In the genomic region with DNA sequence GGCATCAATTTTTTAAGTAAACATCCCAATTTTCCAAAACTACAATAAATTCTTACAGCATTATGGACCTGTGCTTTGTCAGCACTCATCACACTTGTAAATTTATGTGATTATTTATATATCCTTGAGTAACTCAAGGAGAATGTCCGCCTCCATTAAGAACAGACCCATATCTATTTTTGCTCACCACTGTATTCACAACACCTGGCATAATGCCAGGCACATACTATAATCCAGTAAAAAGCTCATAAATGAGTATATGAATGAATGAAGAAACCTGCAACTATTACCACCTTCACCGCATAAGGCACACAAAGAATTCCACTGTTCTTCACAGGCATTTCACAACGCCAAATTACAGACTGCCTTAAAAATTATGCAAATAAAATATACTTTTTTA, we compare ENCODE assay signal across 21 cellular contexts. TPM values are rescaled to one million over a fixed set of nuclear protein-coding genes. Genes with fewer than 3 reads are reported as not detected.
DNase-seq lines count a peak whose midpoint lies in the region; ATAC-seq and TF ChIP-seq lines count a peak whose summit lies in the region.
"Had no signal": no experiment of that assay in that cellular context is flagged by ENCODE, and none has a peak within 500 bp of the region (broad histone marks: within the 10 kb centered on the region; RNA-seq: fewer than 3 reads in every experiment).

No MANE protein-coding gene starts in this region.

- no peak for TF ChIP-seq POLR2A in breast epithelium (IDR thresholded peaks at IDR 0.05)

- BruUV-seq in mammary epithelial cell (replicated peaks; lab: Mats Ljungman, UMichigan), result no TSS peak

- no peaks in the 10 kb centered on the region for H3K4me1 ChIP-seq in mammary epithelial cell (ENCODE audit: insufficient read depth, low read length)
- no peaks in the 10 kb centered on the region for H3K4me1 ChIP-seq in breast epithelium

- H3K9me3 Mint-ChIP-seq in activated CD4-positive, alpha-beta T cell treated with anti-CD3 and anti-CD28 coated beads, Interleukin-2, amount 10 ng/mL, durations not matched to agents 24 days and 14 days, result no peaks in the 10 kb centered on the region
- H3K9me3 Mint-ChIP-seq: CD4-positive, alpha-beta memory T cell; nephron had no signal

- no peak overlapping the region for H2AFZ ChIP-seq in mammary epithelial cell (ENCODE audit: low read depth, low read length)
- H2AFZ ChIP-seq: PC-9 had no signal

- H3K27ac Mint-ChIP-seq in activated CD4-positive, alpha-beta T cell treated with anti-CD3 and anti-CD28 coated beads, Interleukin-2, amount 10 ng/mL, durations not matched to agents 24 days and 14 days, result no peak overlapping the region
- H3K27ac Mint-ChIP-seq: nephron had no signal

- H3K27ac ChIP-seq in mammary epithelial cell (ENCODE audit: insufficient read depth, low read depth, low read length), result no peak overlapping the region
- H3K27ac ChIP-seq in breast epithelium, result no peak overlapping the region
- H3K27ac ChIP-seq: epithelial cell of prostate, PC-9, SJSA1, upper lobe of right lung had no signal

- H3K27me3 Mint-ChIP-seq in activated CD4-positive, alpha-beta T cell treated with anti-CD3 and anti-CD28 coated beads, Interleukin-2, amount 10 ng/mL, durations not matched to agents 24 days and 14 days, result no peaks in the 10 kb centered on the region
- H3K27me3 Mint-ChIP-seq: CD4-positive, alpha-beta memory T cell had no signal

- dilution Hi-C loops in mammary epithelial cell (cut with HindIII; ENCODE audit: low sequenced_read_pairs), result no loop called here

- H3K4me2 ChIP-seq in mammary epithelial cell (ENCODE audit: insufficient read depth, low read depth, low read length), result no peak overlapping the region
- H3K4me2 ChIP-seq: PC-9 had no signal

- H3K9me3 ChIP-seq in mammary epithelial cell (replicated peaks; ENCODE audit: insufficient read depth, low read length) (no peaks in the 10 kb centered on the region), breast epithelium (no peaks in the 10 kb centered on the region)
- H3K9me3 ChIP-seq: SJSA1, upper lobe of right lung had no signal

- H3K36me3 Mint-ChIP-seq in activated CD4-positive, alpha-beta T cell treated with anti-CD3 and anti-CD28 coated beads, Interleukin-2, amount 10 ng/mL, durations not matched to agents 24 days and 14 days (ENCODE audit: low read depth), result peaks cover 16% of the 10 kb centered on the region

- CTCF ChIA-PET in mammary epithelial cell (lab: Charles Lee; ENCODE audit: low non-redundant PET), result no interaction called here

- intact Hi-C loops in mammary epithelial cell (cut with micrococcal nuclease), result no loop called here
- intact Hi-C loops in breast epithelium (cut with DNase I; ENCODE audit: low total_unique reads), result no loop called here
- intact Hi-C loops in activated CD4-positive, alpha-beta T cell treated with anti-CD3 and anti-CD28 coated beads, Interleukin-2, amount 10 ng/mL, durations not matched to agents 24 days and 14 days (cut with micrococcal nuclease), result no loop called here

- H4K20me1 ChIP-seq in mammary epithelial cell (ENCODE audit: insufficient read depth, low read length), result no peaks in the 10 kb centered on the region

- in situ Hi-C loops in mammary epithelial cell (cut with MboI; ENCODE audit: low sequenced_read_pairs in 2 of 2), result no loop called here

- H3K36me3 ChIP-seq in mammary epithelial cell (ENCODE audit: insufficient read depth, low read length) (peaks cover 4% of the 10 kb centered on the region), breast epithelium (no peaks in the 10 kb centered on the region)

- WGBS in mammary epithelial cell (ENCODE audit: low coverage, missing lambda C conversion rate), result 86% methylated on average over 3 of the region's 3 CpGs

- H3K4me1 Mint-ChIP-seq in activated CD4-positive, alpha-beta T cell treated with anti-CD3 and anti-CD28 coated beads, Interleukin-2, amount 10 ng/mL, durations not matched to agents 24 days and 14 days, result peaks cover 3% of the 10 kb centered on the region

- H3K9ac ChIP-seq in mammary epithelial cell (ENCODE audit: insufficient read depth, low read length), result no peak overlapping the region

- no peak overlapping the region for H3K4me3 Mint-ChIP-seq in activated CD4-positive, alpha-beta T cell treated with anti-CD3 and anti-CD28 coated beads, Interleukin-2, amount 10 ng/mL, durations not matched to agents 24 days and 14 days
- H3K4me3 Mint-ChIP-seq: CD4-positive, alpha-beta memory T cell; nephron had no signal

- no peak overlapping the region for H3K4me3 ChIP-seq in mammary epithelial cell (replicated peaks in 1 of 3; ENCODE audit: insufficient read depth in 1 of 3, low read depth in 2 of 3, low read length in 3 of 3)
- H3K4me3 ChIP-seq in breast epithelium, result no peak overlapping the region
- H3K4me3 ChIP-seq in fibroblast of the aortic adventitia (ENCODE audit: low read depth, low read length), result no peak overlapping the region
- H3K4me3 ChIP-seq: PC-9, SJSA1, upper lobe of right lung had no signal

- DNase-seq in mammary epithelial cell (peak; percentile 1), breast epithelium (ENCODE audit: low spot score in 2 of 2) (no peak), amniotic epithelial cell (ENCODE audit: low read depth) (peak; percentile 88), fibroblast of the aortic adventitia (ENCODE audit: low read depth) (peak; percentile 23)
- DNase-seq in activated CD4-positive, alpha-beta T cell treated with anti-CD3 and anti-CD28 coated beads, Interleukin-2, amount 10 ng/mL, durations not matched to agents 24 days and 14 days, result no peak
- DNase-seq: activated effector memory CD4-positive, alpha-beta T cell treated with anti-CD3 and anti-CD28 coated beads, Interleukin-2, amount 50 U/mL, for 16 hours; anterior cingulate cortex; CD4-positive, alpha-beta memory T cell; cortex of kidney; islet precursor cell; NCI-H1436; PC-9; stimulated activated naive CD4-positive, alpha-beta T cell; T-helper 9 cell; upper lobe of right lung had no signal

- no peak for TF ChIP-seq CTCF in mammary epithelial cell (conservative IDR thresholded peaks at IDR 0.05 in 1 of 2, IDR thresholded peaks at IDR 0.05 in 1 of 2; ENCODE audit: extremely low read depth in 1 of 2, insufficient read depth in 1 of 2, low read depth in 1 of 2, low read length in 2 of 2)
- TF ChIP-seq CTCF in breast epithelium (IDR thresholded peaks at IDR 0.05), result no peak
- TF ChIP-seq CTCF in fibroblast of the aortic adventitia (IDR thresholded peaks at IDR 0.05; ENCODE audit: insufficient read depth, low read length), result no peak

- H3K27me3 ChIP-seq in mammary epithelial cell (ENCODE audit: insufficient read depth, low read length) (no peaks in the 10 kb centered on the region), breast epithelium (no peaks in the 10 kb centered on the region)
- H3K27me3 ChIP-seq: SJSA1, upper lobe of right lung had no signal

- no peak for ATAC-seq in HG03565 (IDR thresholded peaks at IDR 0.05; ENCODE audit: unreplicated experiment)
- ATAC-seq in GM18519 (IDR thresholded peaks at IDR 0.05; ENCODE audit: low FRiP score, unreplicated experiment), result no peak
- no peak for ATAC-seq in HG03439 (IDR thresholded peaks at IDR 0.05; ENCODE audit: unreplicated experiment)
- ATAC-seq: upper lobe of right lung had no signal

- no peaks in the 10 kb centered on the region for H3K79me2 ChIP-seq in mammary epithelial cell (ENCODE audit: insufficient read depth, low read length)

RNA-seq across cellular contexts. Expression of a gene that starts 46.9 kb away (rescaled TPM):
- total RNA-seq in mammary epithelial cell (10 to 100 TPM; 28.0 to 29.7 TPM), breast epithelium (10 to 100 TPM; 33.0 to 38.3 (median 34.8) TPM), fibroblast of the aortic adventitia (ENCODE audit: low replicate concordance) (36.2 and 43.6 TPM in 2 replicates)
- 12.2 TPM for polyA plus RNA-seq in mammary epithelial cell
- polyA minus RNA-seq in mammary epithelial cell, result 7.5 TPM
- total RNA-seq in activated CD4-positive, alpha-beta T cell treated with anti-CD3 and anti-CD28 coated beads, Interleukin-2, amount 10 ng/mL, durations not matched to agents 24 days and 14 days, result 16.3 and 20.1 TPM in 2 replicates

Comparison
In these comparisons a context has a peak if more than half of its experiments do, and no peak if none do; other contexts are left out.
1. DNase-seq: peak in mammary epithelial cell (single experiment), amniotic epithelial cell (single experiment) and fibroblast of the aortic adventitia (single experiment); none in breast epithelium (0 of 2) and activated CD4-positive, alpha-beta T cell treated with anti-CD3 and anti-CD28 coated beads, Interleukin-2, amount 10 ng/mL, durations not matched to agents 24 days and 14 days (single experiment).